9 cellular contexts compared by ENCODE assay signal in genomic region chr12:110466791-110467190, GRCh38. TPM values are rescaled to one million over a fixed set of nuclear protein-coding genes. Genes with fewer than 3 reads are reported as not detected.
DNase-seq lines count a peak whose midpoint lies in the region; ATAC-seq and TF ChIP-seq lines count a peak whose summit lies in the region.
"Had no signal": no experiment of that assay in that cellular context is flagged by ENCODE, and none has a peak within 500 bp of the region (broad histone marks: within the 10 kb centered on the region; RNA-seq: fewer than 3 reads in every experiment).

No MANE protein-coding gene starts in this region.

- TF ChIP-seq CTCF in GM06990 (IDR thresholded peaks at IDR 0.05; ENCODE audit: insufficient read depth, low read length, poor library complexity, severe bottlenecking), result no peak
- no peak for TF ChIP-seq CTCF in MM.1S (IDR thresholded peaks at IDR 0.05; ENCODE audit: low read length)
- TF ChIP-seq CTCF in chondrocyte (IDR thresholded peaks at IDR 0.05), result no peak
- TF ChIP-seq CTCF in osteocyte (IDR thresholded peaks at IDR 0.05), result no peak

- DNase-seq in GM06990 (ENCODE audit: extremely low read depth, insufficient read length), result no peak
- no peak for DNase-seq in MM.1S
- DNase-seq in chondrocyte (ENCODE audit: low spot score), result no peak
- DNase-seq in osteocyte (ENCODE audit: extremely low spot score, unreplicated experiment), result no peak
- DNase-seq in left cardiac atrium, result no peak
- DNase-seq: heart left ventricle, NCI-H524 had no signal

- H3K9ac ChIP-seq in MM.1S (ENCODE audit: low read length), result no peak overlapping the region; the same call in 1 of the 2 replicates

- 0 out of 2 replicates have a peak, but pooled peaks cover 3% of the 10 kb centered on the region for H3K4me1 ChIP-seq in MM.1S (ENCODE audit: low read length)

- H3K36me3 ChIP-seq in GM06990 (ENCODE audit: control insufficient read depth, insufficient read depth, low read length), result peaks cover 9% of the 10 kb centered on the region
- no peaks in the 10 kb centered on the region for H3K36me3 ChIP-seq in MM.1S (replicated peaks; ENCODE audit: insufficient read depth, low read length)

- H3K4me1 Mint-ChIP-seq in chondrocyte (ENCODE audit: low read depth), result peaks cover 32% of the 10 kb centered on the region
- H3K4me1 Mint-ChIP-seq in osteocyte (ENCODE audit: unreplicated experiment), result peaks cover 29% of the 10 kb centered on the region

- peaks cover 18% of the 10 kb centered on the region for H3K79me2 ChIP-seq in MM.1S (ENCODE audit: low read length)

- H3K9me3 ChIP-seq in MM.1S (replicated peaks; ENCODE audit: insufficient read depth, low read length), result no peaks in the 10 kb centered on the region
- H3K9me3 ChIP-seq: heart left ventricle had no signal

- no peak overlapping the region for H3K27ac ChIP-seq in MM.1S (ENCODE audit: low read length)

- intact Hi-C loops in left cardiac atrium (cut with DNase I), result no loop called here

- no peaks in the 10 kb centered on the region for H3K27me3 ChIP-seq in GM06990 (replicated peaks; ENCODE audit: control insufficient read depth, insufficient read depth, low read length)
- H3K27me3 ChIP-seq in MM.1S (replicated peaks; ENCODE audit: insufficient read depth, low read length), result no peaks in the 10 kb centered on the region
- H3K27me3 ChIP-seq: heart left ventricle had no signal

- H3K27ac Mint-ChIP-seq in chondrocyte (ENCODE audit: unreplicated experiment) (peak overlapping the region; percentile 25), osteocyte (ENCODE audit: unreplicated experiment) (no peak overlapping the region)

- no peak overlapping the region for H2AFZ ChIP-seq in MM.1S (ENCODE audit: low read length)

- H3F3A ChIP-seq in MM.1S (ENCODE audit: insufficient read depth, low read length), result peaks cover 3% of the 10 kb centered on the region; the same call in 1 of the 2 replicates

- H4K20me1 ChIP-seq in MM.1S (ENCODE audit: insufficient read depth, low read length), result no peaks in the 10 kb centered on the region

- H3K4me3 ChIP-seq in GM06990 (replicated peaks; ENCODE audit: low read depth, low read length) (peak overlapping the region; percentile 95), MM.1S (ENCODE audit: low read length) (no peak overlapping the region)

- ATAC-seq in HG03159 (IDR thresholded peaks at IDR 0.05; ENCODE audit: unreplicated experiment) (no peak), GM21737 (IDR thresholded peaks at IDR 0.05; ENCODE audit: unreplicated experiment) (no peak), left cardiac atrium (no peak)
- ATAC-seq: heart left ventricle had no signal

- H3K9me3 Mint-ChIP-seq in chondrocyte (ENCODE audit: low read depth), result no peaks in the 10 kb centered on the region
- H3K9me3 Mint-ChIP-seq in osteocyte (ENCODE audit: unreplicated experiment), result no peaks in the 10 kb centered on the region

- peak overlapping the region; percentile 70 for H3K4me2 ChIP-seq in MM.1S (ENCODE audit: low read depth, low read length)

- no peaks in the 10 kb centered on the region for H3K9me2 ChIP-seq in MM.1S (replicated peaks; ENCODE audit: insufficient read depth, low read length)

- H3K27me3 Mint-ChIP-seq in chondrocyte (ENCODE audit: low read depth) (no peaks in the 10 kb centered on the region), osteocyte (ENCODE audit: unreplicated experiment) (no peaks in the 10 kb centered on the region)

- H3K4me3 Mint-ChIP-seq in chondrocyte (ENCODE audit: unreplicated experiment) (peak overlapping the region; percentile 45), osteocyte (ENCODE audit: unreplicated experiment) (peak overlapping the region; percentile 35)

- H3K36me3 Mint-ChIP-seq in chondrocyte (ENCODE audit: low read depth) (no peaks in the 10 kb centered on the region), osteocyte (ENCODE audit: unreplicated experiment) (peaks cover 7% of the 10 kb centered on the region)

RNA-seq across cellular contexts. Expression of gene GPN3, which starts 1.3 kb away (rescaled TPM):
- 13.2 to 16.7 TPM (median 15.3 TPM) in 3 replicates for total RNA-seq in chondrocyte
- 16.4 and 18.9 TPM in 2 replicates for total RNA-seq in osteocyte
- total RNA-seq in left cardiac atrium, result 10 to 100 TPM; 24.2 to 32.3 TPM

RNA-seq across cellular contexts. Expression of gene FAM216A, which starts 1.9 kb away (rescaled TPM):
- 5.8 to 6.8 TPM (median 6.0 TPM) in 3 replicates for total RNA-seq in chondrocyte
- total RNA-seq in osteocyte, result 8.3 and 8.4 TPM in 2 replicates
- 1 to 10 TPM; 6.1 to 8.5 TPM for total RNA-seq in left cardiac atrium

RNA-seq across cellular contexts. Expression of gene ARPC3, which starts 16.7 kb away (rescaled TPM):
- total RNA-seq in chondrocyte, result 219 to 248 TPM (median 226 TPM) in 3 replicates
- total RNA-seq in osteocyte, result 194 and 221 TPM in 2 replicates
- total RNA-seq in left cardiac atrium, result 100 to 1,000 TPM; 108 to 123 TPM

RNA-seq across cellular contexts. Expression of gene VPS29, which starts 35.1 kb away (rescaled TPM):
- 83.0 to 93.9 TPM (median 90.4 TPM) in 3 replicates for total RNA-seq in chondrocyte
- 73.5 and 75.8 TPM in 2 replicates for total RNA-seq in osteocyte
- total RNA-seq in left cardiac atrium, result 100 to 1,000 TPM in 1 of 2 donors, 10 to 100 TPM in 1; 92.0 to 109 TPM

RNA-seq across cellular contexts. Expression of gene RAD9B, which starts 35.3 kb away (rescaled TPM):
- total RNA-seq in chondrocyte (0.27 to 0.54 TPM (median 0.39 TPM) in 3 replicates), osteocyte (0.44 and 0.64 TPM in 2 replicates), left cardiac atrium (1 to 10 TPM; 2.6 to 3.1 TPM)
